In genomic region chr22:20981787-20982562, GRCh38 we compare ENCODE assay signal across 1 cellular context.
A peak's percentile ranks its signal among the peaks of the same experiment; 100 is the strongest.
TF ChIP-seq lines count a peak whose summit lies in the region.

Gene LZTR1, plus strand, starts transcription at chr22:20982297. Its CDS starts 75 bp downstream, at chr22:20982372.

TF ChIP-seq in HEK293, 187 proteins besides CTCF, POLR2A, EP300 and RAD21 (continued from another document):
- TF ChIP-seq ZBTB10 (tag by site-specific recombination; IDR thresholded peaks at IDR 0.05) (peak; percentile 52), ZNF624 (tag by site-specific recombination; IDR thresholded peaks at IDR 0.05) (no peak), ZNF707 (tag by site-specific recombination; IDR thresholded peaks at IDR 0.05) (no peak), ZNF416 (tag by site-specific recombination; IDR thresholded peaks at IDR 0.05) (no peak), ZNF354C (tag by site-specific recombination; IDR thresholded peaks at IDR 0.05; ENCODE audit: borderline replicate concordance, low read depth) (no peak), PBX3 (CRISPR knock-in tag; IDR thresholded peaks at IDR 0.05) (peak; percentile 96), ZBTB7A (tag by site-specific recombination; IDR thresholded peaks at IDR 0.05; ENCODE audit: low read depth) (no peak), ZNF18 (tag by site-specific recombination; IDR thresholded peaks at IDR 0.05) (0 out of 2 replicates have a peak, but pooled peaks have one; percentile 38), ZNF169 (tag by site-specific recombination; IDR thresholded peaks at IDR 0.05) (no peak), ELK4 (IDR thresholded peaks at IDR 0.05; ENCODE audit: borderline replicate concordance, low read depth, low read length) (no peak), ZNF335 (tag by site-specific recombination; conservative IDR thresholded peaks at IDR 0.05) (peak; percentile 99), SP7 (tag by site-specific recombination; IDR thresholded peaks at IDR 0.05) (peak; percentile 93), SALL2 (tag by site-specific recombination; IDR thresholded peaks at IDR 0.05; ENCODE audit: borderline replicate concordance) (no peak), YY1 (tag by site-specific recombination; IDR thresholded peaks at IDR 0.05) (peak; percentile 73), GLI4 (tag by site-specific recombination; IDR thresholded peaks at IDR 0.05) (0 out of 2 replicates have a peak, but pooled peaks have one; percentile 35), ZBTB21 (tag by site-specific recombination; IDR thresholded peaks at IDR 0.05) (no peak; the same call in 1 of the 2 replicates), ZNF585B (tag by site-specific recombination; IDR thresholded peaks at IDR 0.05) (0 out of 2 replicates have a peak, but pooled peaks have one; percentile 7), ZNF701 (tag by site-specific recombination; IDR thresholded peaks at IDR 0.05) (no peak), ZNF266 (tag by site-specific recombination; IDR thresholded peaks at IDR 0.05; ENCODE audit: low read depth) (no peak), ZNF76 (tag by site-specific recombination; IDR thresholded peaks at IDR 0.05; ENCODE audit: borderline replicate concordance, low read depth) (peak; percentile 99), TRIM28 (IDR thresholded peaks at IDR 0.05; ENCODE audit: borderline replicate concordance, low read length) (no peak), ZBTB48 (tag by site-specific recombination; IDR thresholded peaks at IDR 0.05) (peak; percentile 88), ZNF692 (tag by site-specific recombination; IDR thresholded peaks at IDR 0.05) (peak; percentile 88), ZNF341 (tag by site-specific recombination; IDR thresholded peaks at IDR 0.05; ENCODE audit: low read depth) (peak; percentile 95), YY2 (tag by site-specific recombination; IDR thresholded peaks at IDR 0.05) (peak; percentile 70), ZSCAN16 (tag by site-specific recombination; IDR thresholded peaks at IDR 0.05) (peak; percentile 62; the same call in 1 of the 2 replicates), ZNF221 (tag by site-specific recombination; IDR thresholded peaks at IDR 0.05; ENCODE audit: borderline replicate concordance) (no peak), ZNF571 (tag by site-specific recombination; IDR thresholded peaks at IDR 0.05) (no peak), ZNF394 (tag by site-specific recombination; IDR thresholded peaks at IDR 0.05; ENCODE audit: borderline replicate concordance) (peak; percentile 64; the same call in 1 of the 2 replicates), TSHZ1 (tag by site-specific recombination; IDR thresholded peaks at IDR 0.05; ENCODE audit: borderline replicate concordance) (no peak), ZNF521 (tag by site-specific recombination; IDR thresholded peaks at IDR 0.05) (no peak), ZNF292 (tag by site-specific recombination; IDR thresholded peaks at IDR 0.05; ENCODE audit: borderline replicate concordance, low read depth) (no peak), ZEB2 (tag by site-specific recombination; IDR thresholded peaks at IDR 0.05) (peak; percentile 95), ZFP37 (tag by site-specific recombination; IDR thresholded peaks at IDR 0.05) (peak; percentile 97), ZIC2 (tag by site-specific recombination; IDR thresholded peaks at IDR 0.05) (peak; percentile 80), ZNF19 (tag by site-specific recombination; IDR thresholded peaks at IDR 0.05; ENCODE audit: low read depth) (no peak), ZNF629 (tag by site-specific recombination; IDR thresholded peaks at IDR 0.05) (peak; percentile 73), PRDM10 (tag by site-specific recombination; IDR thresholded peaks at IDR 0.05) (peak; percentile 60), ZNF155 (tag by site-specific recombination; IDR thresholded peaks at IDR 0.05) (no peak), ZNF239 (tag by site-specific recombination; IDR thresholded peaks at IDR 0.05) (peak; percentile 13; the same call in 1 of the 2 replicates), IKZF3 (tag by site-specific recombination; IDR thresholded peaks at IDR 0.05) (peak; percentile 63), ATF2 (tag by site-specific recombination; IDR thresholded peaks at IDR 0.05; ENCODE audit: low read depth) (no peak), ZNF148 (tag by site-specific recombination; IDR thresholded peaks at IDR 0.05; ENCODE audit: borderline replicate concordance) (peak; percentile 16; the same call in 1 of the 2 replicates)
